ENCODE assay signal across 1 cellular context in genomic region chr15:64095795-64096485, GRCh38.
A peak's percentile ranks its signal among the peaks of the same experiment; 100 is the strongest.
TF ChIP-seq lines count a peak whose summit lies in the region.

A gene with protein sequence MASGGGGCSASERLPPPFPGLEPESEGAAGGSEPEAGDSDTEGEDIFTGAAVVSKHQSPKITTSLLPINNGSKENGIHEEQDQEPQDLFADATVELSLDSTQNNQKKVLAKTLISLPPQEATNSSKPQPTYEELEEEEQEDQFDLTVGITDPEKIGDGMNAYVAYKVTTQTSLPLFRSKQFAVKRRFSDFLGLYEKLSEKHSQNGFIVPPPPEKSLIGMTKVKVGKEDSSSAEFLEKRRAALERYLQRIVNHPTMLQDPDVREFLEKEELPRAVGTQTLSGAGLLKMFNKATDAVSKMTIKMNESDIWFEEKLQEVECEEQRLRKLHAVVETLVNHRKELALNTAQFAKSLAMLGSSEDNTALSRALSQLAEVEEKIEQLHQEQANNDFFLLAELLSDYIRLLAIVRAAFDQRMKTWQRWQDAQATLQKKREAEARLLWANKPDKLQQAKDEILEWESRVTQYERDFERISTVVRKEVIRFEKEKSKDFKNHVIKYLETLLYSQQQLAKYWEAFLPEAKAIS (plus strand): TSS chr15:64095982. CDS start chr15:64096014, 32 bp downstream.

TF ChIP-seq in HepG2, 621 proteins besides CTCF, POLR2A, EP300 and RAD21 (continued from another document):
- TF ChIP-seq MLXIP (CRISPR knock-in tag; IDR thresholded peaks at IDR 0.05; ENCODE audit: borderline replicate concordance) (no peak), NR2F1 (CRISPR knock-in tag; IDR thresholded peaks at IDR 0.05) (no peak), GTF2F1 (IDR thresholded peaks at IDR 0.05; ENCODE audit: low read length) (0 out of 2 replicates have a peak, but pooled peaks have one; percentile 69), JUN (CRISPR knock-in tag; IDR thresholded peaks at IDR 0.05) (no peak), MLLT10 (CRISPR knock-in tag; IDR thresholded peaks at IDR 0.05) (no peak), ZHX1 (CRISPR knock-in tag; IDR thresholded peaks at IDR 0.05; ENCODE audit: low read depth) (no peak), MLX (CRISPR knock-in tag; IDR thresholded peaks at IDR 0.05) (no peak), KDM3A (CRISPR knock-in tag; IDR thresholded peaks at IDR 0.05; ENCODE audit: low read depth) (peak; percentile 53)
- TF ChIP-seq, protein P1, sequence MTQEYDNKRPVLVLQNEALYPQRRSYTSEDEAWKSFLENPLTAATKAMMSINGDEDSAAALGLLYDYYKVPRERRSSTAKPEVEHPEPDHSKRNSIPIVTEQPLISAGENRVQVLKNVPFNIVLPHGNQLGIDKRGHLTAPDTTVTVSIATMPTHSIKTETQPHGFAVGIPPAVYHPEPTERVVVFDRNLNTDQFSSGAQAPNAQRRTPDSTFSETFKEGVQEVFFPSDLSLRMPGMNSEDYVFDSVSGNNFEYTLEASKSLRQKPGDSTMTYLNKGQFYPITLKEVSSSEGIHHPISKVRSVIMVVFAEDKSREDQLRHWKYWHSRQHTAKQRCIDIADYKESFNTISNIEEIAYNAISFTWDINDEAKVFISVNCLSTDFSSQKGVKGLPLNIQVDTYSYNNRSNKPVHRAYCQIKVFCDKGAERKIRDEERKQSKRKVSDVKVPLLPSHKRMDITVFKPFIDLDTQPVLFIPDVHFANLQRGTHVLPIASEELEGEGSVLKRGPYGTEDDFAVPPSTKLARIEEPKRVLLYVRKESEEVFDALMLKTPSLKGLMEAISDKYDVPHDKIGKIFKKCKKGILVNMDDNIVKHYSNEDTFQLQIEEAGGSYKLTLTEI (CRISPR knock-in tag; conservative IDR thresholded peaks at IDR 0.05) = no peak
